22 cellular contexts compared by ENCODE assay signal in the genomic region with DNA sequence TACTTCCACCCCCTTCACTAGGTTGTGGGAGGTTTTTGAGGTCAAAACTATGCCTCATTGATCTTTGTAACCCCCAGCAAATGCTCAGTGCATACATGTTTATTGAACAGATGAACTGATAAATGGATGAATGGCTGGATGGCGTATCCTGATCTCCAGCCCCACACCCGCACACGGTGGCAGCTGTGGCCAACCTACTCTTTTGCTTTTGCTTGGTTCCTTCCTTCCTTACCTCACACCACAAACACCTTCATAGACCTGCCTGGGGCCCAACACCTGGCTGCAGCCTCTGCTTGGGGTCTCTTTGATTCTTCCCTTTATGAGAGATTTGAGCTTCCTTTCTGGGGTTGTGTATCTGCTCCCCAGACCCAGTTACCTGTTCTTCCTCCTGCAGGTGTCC. TPM values are rescaled to one million over a fixed set of nuclear protein-coding genes. Genes with fewer than 3 reads are reported as not detected.
"Had no signal": no experiment of that assay in that cellular context is flagged by ENCODE, and none has a peak within 500 bp of the region (broad histone marks: within the 10 kb centered on the region; RNA-seq: fewer than 3 reads in every experiment).

No MANE protein-coding gene starts in this region.

- DNase-seq: activated CD4-positive, alpha-beta T cell treated with anti-CD3 and anti-CD28 coated beads, Interleukin-2, amount 50 U/mL, for 1 hour; activated CD4-positive, CD25-positive, alpha-beta regulatory T cell treated with anti-CD3 and anti-CD28 coated beads, Interleukin-2, amount 50 U/mL, for 72 hours; activated gamma-delta T cell; activated T-cell treated with anti-CD3 and anti-CD28 coated beads, Interleukin-2, amount 50 U/mL, for 72 hours; amniotic stem cell; caudate nucleus; gastrocnemius medialis; kidney; left ventricle myocardium inferior; pancreas; sigmoid colon; stimulated activated CD4-positive, alpha-beta T cell treated with anti-CD3 and anti-CD28 coated beads, Interleukin-4, amount 100 ng/mL, for 24 hours; tibial artery had no signal

- H3K9me3 ChIP-seq: gastrocnemius medialis, neutrophil, pancreas, sigmoid colon, tibial artery had no signal

- H3K36me3 ChIP-seq: gastrocnemius medialis, left ventricle myocardium inferior, neutrophil, pancreas, sigmoid colon, tibial artery had no signal

- H3K27ac Mint-ChIP-seq: activated naive CD4-positive, alpha-beta T cell treated with anti-CD3 and anti-CD28 coated beads, Interleukin-2, amount 50 U/mL, for 24 hours; activated T-cell treated with anti-CD3 and anti-CD28 coated beads, Interleukin-2, amount 50 U/mL, for 72 hours; stimulated activated memory B cell treated with anti-CD40 and anti-IgM and Interleukin-4, amounts not matched to agents 10 μg/mL and 1 μg/mL and 100 μg/mL, for 72 hours had no signal

- H3K36me3 Mint-ChIP-seq: activated naive CD4-positive, alpha-beta T cell treated with anti-CD3 and anti-CD28 coated beads, Interleukin-2, amount 50 U/mL, for 24 hours; stimulated activated memory B cell treated with anti-CD40 and anti-IgM and Interleukin-4, amounts not matched to agents 10 μg/mL and 1 μg/mL and 100 μg/mL, for 72 hours had no signal

- H3K4me3 Mint-ChIP-seq: activated naive CD4-positive, alpha-beta T cell treated with anti-CD3 and anti-CD28 coated beads, Interleukin-2, amount 50 U/mL, for 24 hours; activated T-cell treated with anti-CD3 and anti-CD28 coated beads, Interleukin-2, amount 50 U/mL, for 72 hours; stimulated activated memory B cell treated with anti-CD40 and anti-IgM and Interleukin-4, amounts not matched to agents 10 μg/mL and 1 μg/mL and 100 μg/mL, for 72 hours had no signal

- H3K4me1 ChIP-seq: gastrocnemius medialis, left ventricle myocardium inferior, sigmoid colon, tibial artery had no signal

- ATAC-seq: activated T-cell treated with anti-CD3 and anti-CD28 coated beads, Interleukin-2, amount 50 U/mL, for 72 hours; gastrocnemius medialis; pancreas; stimulated activated memory B cell treated with anti-CD40 and anti-IgM and Interleukin-4, amounts not matched to agents 10 μg/mL and 1 μg/mL and 100 μg/mL, for 72 hours had no signal

- H3K27me3 Mint-ChIP-seq: activated naive CD4-positive, alpha-beta T cell treated with anti-CD3 and anti-CD28 coated beads, Interleukin-2, amount 50 U/mL, for 24 hours had no signal

- H3K27me3 ChIP-seq: gastrocnemius medialis, neutrophil, pancreas, sigmoid colon, tibial artery had no signal

- H3K27ac ChIP-seq: coronary artery, gastrocnemius medialis, left ventricle myocardium inferior, neutrophil, pancreas, sigmoid colon, tibial artery, VCaP had no signal

- H3K9me3 Mint-ChIP-seq: activated naive CD4-positive, alpha-beta T cell treated with anti-CD3 and anti-CD28 coated beads, Interleukin-2, amount 50 U/mL, for 24 hours had no signal

- H3K4me1 Mint-ChIP-seq: stimulated activated memory B cell treated with anti-CD40 and anti-IgM and Interleukin-4, amounts not matched to agents 10 μg/mL and 1 μg/mL and 100 μg/mL, for 72 hours had no signal

- H3K4me3 ChIP-seq: coronary artery, gastrocnemius medialis, left ventricle myocardium inferior, pancreas, sigmoid colon, tibial artery had no signal

RNA-seq across cellular contexts. Expression of a gene that starts 25.9 kb away (rescaled TPM):
- total RNA-seq: activated CD8-positive, alpha-beta memory T cell treated with anti-CD3 and anti-CD28 coated beads for 36 hours; activated T-cell treated with anti-CD3 and anti-CD28 coated beads, Interleukin-2, amount 50 U/mL, for 72 hours; kidney; left ventricle myocardium inferior; mononuclear cell; pancreas; sigmoid colon; subcutaneous adipose tissue had no signal
- polyA plus RNA-seq: esophagus, pancreas, sigmoid colon had no signal
